8 cellular contexts compared by ENCODE assay signal in genomic region chrX:130083656-130084382, GRCh38. TPM values are rescaled to one million over a fixed set of nuclear protein-coding genes. Genes with fewer than 3 reads are reported as not detected.
DNase-seq lines count a peak whose midpoint lies in the region; ATAC-seq and TF ChIP-seq lines count a peak whose summit lies in the region.

No MANE protein-coding gene starts in this region.

- no peak overlapping the region for H3K9ac ChIP-seq in MM.1S (ENCODE audit: low read length)
- H3K9ac ChIP-seq in colonic mucosa (ENCODE audit: low read depth in 2 of 2, low read length in 2 of 2) = no peak overlapping the region

- no peaks in the 10 kb centered on the region for H3K9me3 ChIP-seq in CD8-positive, alpha-beta T cell (ENCODE audit: low read length)
- no peaks in the 10 kb centered on the region for H3K9me3 ChIP-seq in MM.1S (replicated peaks; ENCODE audit: insufficient read depth, low read length)
- no peaks in the 10 kb centered on the region for H3K9me3 ChIP-seq in colonic mucosa

- peak overlapping the region; percentile 88 for H3K4me3 Mint-ChIP-seq in CD8-positive, alpha-beta T cell

- H3K27me3 Mint-ChIP-seq in CD8-positive, alpha-beta T cell (ENCODE audit: low read depth) = no peaks in the 10 kb centered on the region

- no peak for TF ChIP-seq CTCF in CD8-positive, alpha-beta T cell (IDR thresholded peaks at IDR 0.05)
- TF ChIP-seq CTCF in GM20000 (IDR thresholded peaks at IDR 0.05; ENCODE audit: extremely low read depth, missing control alignments) (no peak), MM.1S (IDR thresholded peaks at IDR 0.05; ENCODE audit: low read length) (no peak), colonic mucosa (IDR thresholded peaks at IDR 0.05) (no peak)

- H3F3A ChIP-seq in MM.1S (ENCODE audit: insufficient read depth, low read length) = no peaks in the 10 kb centered on the region

- CTCF ChIA-PET in CD8-positive, alpha-beta T cell (lab: Charles Lee) = interaction anchor here (1.2 to 2.0 kb wide), 3 partner anchors 35 to 107 kb away, joined by 5 to 7 read pairs (median 6); no protein-coding TSS in a partner anchor

- peaks cover 63% of the 10 kb centered on the region for H3K4me1 Mint-ChIP-seq in CD8-positive, alpha-beta T cell (ENCODE audit: low read depth)

- H2AFZ ChIP-seq in MM.1S (ENCODE audit: low read length) = no peak overlapping the region

- peaks cover 68% of the 10 kb centered on the region for H3K4me1 ChIP-seq in CD8-positive, alpha-beta T cell (ENCODE audit: insufficient read depth, low read length)
- H3K4me1 ChIP-seq in MM.1S (ENCODE audit: low read length) (peaks cover 42% of the 10 kb centered on the region), colonic mucosa (no peaks in the 10 kb centered on the region)

- peaks cover 4% of the 10 kb centered on the region for H3K36me3 ChIP-seq in CD8-positive, alpha-beta T cell (ENCODE audit: insufficient read depth, low read length)
- no peaks in the 10 kb centered on the region for H3K36me3 ChIP-seq in MM.1S (replicated peaks; ENCODE audit: insufficient read depth, low read length)
- H3K36me3 ChIP-seq in colonic mucosa = no peaks in the 10 kb centered on the region

- POLR2A ChIA-PET in CD8-positive, alpha-beta T cell (lab: Charles Lee) = interaction anchor here (0.6 to 1.1 kb wide), 3 partner anchors 9 to 35 kb away, joined by 3 read pairs; no protein-coding TSS in a partner anchor

- H4K20me1 ChIP-seq in MM.1S (ENCODE audit: insufficient read depth, low read length) = no peaks in the 10 kb centered on the region

- peak overlapping the region; percentile 82 for H3K27ac Mint-ChIP-seq in CD8-positive, alpha-beta T cell

- DNase-seq in CD8-positive, alpha-beta T cell = no peak
- peak; percentile 40 for DNase-seq in GM20000 (ENCODE audit: low spot score)
- DNase-seq in MM.1S = no peak
- no peak for DNase-seq in colonic mucosa
- DNase-seq in stimulated activated CD4-positive, alpha-beta T cell treated with anti-CD3 and anti-CD28 coated beads, Interleukin-15, amount 100 ng/mL, for 24 hours = no peak
- DNase-seq in HUDEP-2 (lab: John Stamatoyannopoulos, UW; ENCODE audit: unreplicated experiment in 76 of 76) = no peak
- DNase-seq in NCI-H1930 (lab: John Stamatoyannopoulos, UW) = no peak
- DNase-seq in NCI-H2171 (lab: John Stamatoyannopoulos, UW) = no peak

- peaks cover 13% of the 10 kb centered on the region for H3K36me3 Mint-ChIP-seq in CD8-positive, alpha-beta T cell

- no peaks in the 10 kb centered on the region for H3K27me3 ChIP-seq in CD8-positive, alpha-beta T cell (ENCODE audit: insufficient read depth, low read length)
- no peaks in the 10 kb centered on the region for H3K27me3 ChIP-seq in MM.1S (replicated peaks; ENCODE audit: insufficient read depth, low read length)
- H3K27me3 ChIP-seq in colonic mucosa = no peaks in the 10 kb centered on the region

- no peak overlapping the region for H3K27ac ChIP-seq in CD8-positive, alpha-beta T cell (ENCODE audit: low read depth, low read length)
- H3K27ac ChIP-seq in MM.1S (ENCODE audit: low read length) (no peak overlapping the region), colonic mucosa (peak overlapping the region; percentile 5)

- ATAC-seq in CD8-positive, alpha-beta T cell = no peak

- H3K79me2 ChIP-seq in MM.1S (ENCODE audit: low read length) = peaks cover 4% of the 10 kb centered on the region; the same call in 1 of the 2 replicates

- no peaks in the 10 kb centered on the region for H3K9me2 ChIP-seq in MM.1S (replicated peaks; ENCODE audit: insufficient read depth, low read length)

- peak overlapping the region; percentile 35; the same call in 1 of the 2 replicates for H3K4me2 ChIP-seq in MM.1S (ENCODE audit: low read depth, low read length)

- H3K4me3 ChIP-seq in CD8-positive, alpha-beta T cell (ENCODE audit: low read depth, low read length) = peak overlapping the region; percentile 71
- H3K4me3 ChIP-seq in MM.1S (ENCODE audit: low read length) = no peak overlapping the region; the same call in 1 of the 2 replicates
- H3K4me3 ChIP-seq in colonic mucosa = no peak overlapping the region

- intact Hi-C loops in CD8-positive, alpha-beta T cell (cut with DNase I, micrococcal nuclease) = loop anchor here (1.0 to 10.0 kb wide), 6 partner anchors 25 to 833 kb away; partner anchors contain the start of genes RAB33A (in 2 of the 2), ZNF280C (in 2 of the 2) and ELF4 (in 1 of the 2)
- intact Hi-C loops in colonic mucosa (cut with DNase I) = loop anchor here (5.0 kb wide), 2 partner anchors 33 to 108 kb away; no protein-coding TSS in a partner anchor

- H3K9me3 Mint-ChIP-seq in CD8-positive, alpha-beta T cell = no peaks in the 10 kb centered on the region

RNA-seq across cellular contexts. Expression of gene ELF4, which starts 26.5 kb away (rescaled TPM):
- 10 to 100 TPM; 11.7 to 13.8 TPM for total RNA-seq in CD8-positive, alpha-beta T cell
- total RNA-seq in colonic mucosa = 10 to 100 TPM; 30.6 to 42.4 TPM
